In genomic region chr12:121238604-121239334, GRCh38 we compare ENCODE assay signal across 8 cellular contexts. TPM values are rescaled to one million over a fixed set of nuclear protein-coding genes. Genes with fewer than 3 reads are reported as not detected.
DNase-seq lines count a peak whose midpoint lies in the region; ATAC-seq and TF ChIP-seq lines count a peak whose summit lies in the region.

No MANE protein-coding gene starts in this region.

- DNase-seq in DMS53 (lab: John Stamatoyannopoulos, UW) (peak; percentile 82), NCI-H1092 (lab: John Stamatoyannopoulos, UW) (peak; percentile 84), GM10266 (ENCODE audit: extremely low spot score) (no peak), NCI-H524 treated with DMSO at 0.1 percent for 48 hours (lab: John Stamatoyannopoulos, UW) (no peak)
- DNase-seq in activated CD8-positive, alpha-beta T cell treated with anti-CD3 and anti-CD28 coated beads for 36 hours: no peak

- intact Hi-C loops in activated CD8-positive, alpha-beta T cell treated with anti-CD3 and anti-CD28 coated beads for 36 hours (cut with micrococcal nuclease): no loop called here

- TF ChIP-seq CTCF in activated CD8-positive, alpha-beta T cell treated with anti-CD3 and anti-CD28 coated beads for 36 hours (IDR thresholded peaks at IDR 0.05): no peak
- no peak for TF ChIP-seq CTCF in nephron (IDR thresholded peaks at IDR 0.05; ENCODE audit: unreplicated experiment in 3 of 3)
- TF ChIP-seq CTCF in GM10266 (IDR thresholded peaks at IDR 0.05; ENCODE audit: control insufficient read depth, insufficient read depth, low read depth, missing control alignments): no peak

- no peak for ATAC-seq in activated CD8-positive, alpha-beta T cell treated with anti-CD3 and anti-CD28 coated beads for 36 hours
- no peak for ATAC-seq in GM18502 (IDR thresholded peaks at IDR 0.05; ENCODE audit: poor library complexity, unreplicated experiment)
- no peak for ATAC-seq in HG03520 (IDR thresholded peaks at IDR 0.05; ENCODE audit: unreplicated experiment)

- H3K27me3 Mint-ChIP-seq in activated CD8-positive, alpha-beta T cell treated with anti-CD3 and anti-CD28 coated beads for 36 hours: no peaks in the 10 kb centered on the region
- H3K27me3 Mint-ChIP-seq in nephron (ENCODE audit: low read depth): no peaks in the 10 kb centered on the region

- peaks cover 28% of the 10 kb centered on the region for H3K4me1 Mint-ChIP-seq in activated CD8-positive, alpha-beta T cell treated with anti-CD3 and anti-CD28 coated beads for 36 hours (ENCODE audit: low read depth)
- peaks cover 42% of the 10 kb centered on the region for H3K4me1 Mint-ChIP-seq in nephron

- H3K9me3 Mint-ChIP-seq in activated CD8-positive, alpha-beta T cell treated with anti-CD3 and anti-CD28 coated beads for 36 hours: no peaks in the 10 kb centered on the region
- no peaks in the 10 kb centered on the region for H3K9me3 Mint-ChIP-seq in nephron

- H3K4me3 Mint-ChIP-seq in activated CD8-positive, alpha-beta T cell treated with anti-CD3 and anti-CD28 coated beads for 36 hours: no peak overlapping the region
- peak overlapping the region in 2 of 3 experiments; percentile 20 to 38 for H3K4me3 Mint-ChIP-seq in nephron

- POLR2A ChIA-PET in activated CD8-positive, alpha-beta T cell treated with anti-CD3 and anti-CD28 coated beads for 36 hours (lab: Charles Lee): interaction anchor here (1.0 to 1.9 kb wide), 9 partner anchors 8 to 59 kb away, joined by 3 to 5 read pairs (median 3); no protein-coding TSS in a partner anchor

- CTCF ChIA-PET in activated CD8-positive, alpha-beta T cell treated with anti-CD3 and anti-CD28 coated beads for 36 hours (lab: Charles Lee): interaction anchor here (0.8 to 4.1 kb wide), 6 partner anchors 8 to 204 kb away, joined by 3 to 44 read pairs (median 6); no protein-coding TSS in a partner anchor

- peaks cover 43% of the 10 kb centered on the region for H3K36me3 Mint-ChIP-seq in activated CD8-positive, alpha-beta T cell treated with anti-CD3 and anti-CD28 coated beads for 36 hours (ENCODE audit: low read depth)
- H3K36me3 Mint-ChIP-seq in nephron (ENCODE audit: low read depth): peaks cover 27% of the 10 kb centered on the region

- H3K27ac Mint-ChIP-seq in activated CD8-positive, alpha-beta T cell treated with anti-CD3 and anti-CD28 coated beads for 36 hours: peak overlapping the region; percentile 79
- peak overlapping the region; percentile 96 to 99 (median 98) for H3K27ac Mint-ChIP-seq in nephron

RNA-seq across cellular contexts. Expression of gene P2RX4, which starts 28.8 kb away (rescaled TPM):
- 10 to 100 TPM; 12.2 to 15.1 TPM for total RNA-seq in activated CD8-positive, alpha-beta T cell treated with anti-CD3 and anti-CD28 coated beads for 36 hours

RNA-seq across cellular contexts. Expression of gene CAMKK2, which starts 57.7 kb away (rescaled TPM):
- 10 to 100 TPM; 25.2 to 28.0 TPM for total RNA-seq in activated CD8-positive, alpha-beta T cell treated with anti-CD3 and anti-CD28 coated beads for 36 hours

Comparison
In these comparisons a context has a peak if more than half of its experiments do, and no peak if none do; other contexts are left out.
1. DNase-seq: peak in DMS53 (single experiment) and NCI-H1092 (single experiment); none in activated CD8-positive, alpha-beta T cell treated with anti-CD3 and anti-CD28 coated beads for 36 hours (single experiment), GM10266 (single experiment) and NCI-H524 treated with DMSO at 0.1 percent for 48 hours (single experiment).